In the genomic region with DNA sequence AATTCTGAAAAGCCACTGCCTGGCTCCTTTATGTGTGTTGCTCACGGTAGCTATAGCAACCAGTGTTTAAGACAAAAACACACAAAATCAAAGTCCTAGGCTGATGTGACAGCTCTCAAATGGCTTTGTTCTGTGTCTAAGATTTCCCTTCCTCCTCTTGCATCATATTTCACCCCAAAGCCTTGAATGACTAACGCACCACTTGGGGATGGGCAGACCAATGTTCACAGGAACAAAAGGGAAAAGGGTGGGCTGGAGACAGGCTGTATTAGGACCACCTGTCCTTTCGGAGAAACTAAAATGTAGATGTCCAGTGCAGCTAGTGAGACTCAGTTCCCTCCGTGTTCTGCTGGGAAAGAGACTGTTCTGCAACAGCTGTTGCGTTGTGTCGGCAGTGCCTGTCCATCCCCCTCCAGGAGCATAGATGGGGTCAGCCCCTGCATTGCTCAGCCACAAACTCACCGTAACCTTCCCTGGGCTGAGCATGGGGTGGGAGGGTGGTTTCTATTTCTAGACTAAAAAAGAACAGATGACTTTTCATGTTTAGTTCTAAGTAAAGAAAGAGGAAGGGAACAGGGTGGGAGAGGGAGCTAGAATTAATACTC, we compare ENCODE assay signal across 9 cellular contexts. TPM values are rescaled to one million over a fixed set of nuclear protein-coding genes. Genes with fewer than 3 reads are reported as not detected.
DNase-seq lines count a peak whose midpoint lies in the region; TF ChIP-seq lines count a peak whose summit lies in the region.
"Had no signal": no experiment of that assay in that cellular context is flagged by ENCODE, and none has a peak within 500 bp of the region (broad histone marks: within the 10 kb centered on the region; RNA-seq: fewer than 3 reads in every experiment).

No MANE protein-coding gene starts in this region.

- no peaks in the 10 kb centered on the region for H3K79me2 ChIP-seq in KMS-11 (ENCODE audit: insufficient read depth, low read depth)

- 45 to 52% (median 50%) methylated on average over 7 of the region's 7 CpGs for WGBS in spleen, 5 donors

- peak overlapping the region; percentile 22; the same call in 1 of the 2 replicates for H2AFZ ChIP-seq in KMS-11 (ENCODE audit: low read depth)

- peak overlapping the region; percentile 51; the same call in 1 of the 2 replicates for H3K4me2 ChIP-seq in KMS-11

- in situ Hi-C loops in ACHN (cut with HindIII; ENCODE audit: low pct_ligation_motif_present, low pct_unique_long_range_greater_than_20kb, low sequenced_read_pairs), result no loop called here

- TF ChIP-seq CTCF in KMS-11 (conservative IDR thresholded peaks at IDR 0.05; ENCODE audit: low read depth, low read length) (no peak), choroid plexus epithelial cell (conservative IDR thresholded peaks at IDR 0.05; ENCODE audit: low read depth, low read length) (no peak), spleen (IDR thresholded peaks at IDR 0.05 in 8 of 11, conservative IDR thresholded peaks at IDR 0.05 in 3 of 11) (no peak)

- no peaks in the 10 kb centered on the region for H4K20me1 ChIP-seq in KMS-11 (ENCODE audit: insufficient read depth)

- H3K4me1 ChIP-seq in KMS-11 (ENCODE audit: low read depth, poor library complexity, severe bottlenecking) (peaks cover 10% of the 10 kb centered on the region), spleen (no peaks in the 10 kb centered on the region)

- H3K27me3 ChIP-seq in KMS-11 (ENCODE audit: insufficient read depth, low read depth), result no peaks in the 10 kb centered on the region
- peaks cover 0 to 4% (median 0%) of the 10 kb centered on the region in 7 donors for H3K27me3 ChIP-seq in spleen (replicated peaks in 1 of 7)

- peak; percentile 24 for DNase-seq in activated CD4-positive, alpha-beta T cell treated with anti-CD3 and anti-CD28 coated beads for 48 hours
- no peak for DNase-seq in activated CD4-positive, alpha-beta T cell treated with anti-CD3 and anti-CD28 coated beads, Interleukin-2, amount 50 U/mL, for 1 hour
- peak; percentile 89 for DNase-seq in choroid plexus epithelial cell (ENCODE audit: low read depth)
- peak; percentile 84 for DNase-seq in myocyte (ENCODE audit: low read depth)
- no peak for DNase-seq in spleen
- DNase-seq in ACHN, result no peak
- DNase-seq in NCI-H1105 treated with DMSO at 0.1 percent for 48 hours (lab: John Stamatoyannopoulos, UW), result no peak

- H3K4me3 ChIP-seq in KMS-11 (IDR thresholded peaks at IDR 0.05; ENCODE audit: insufficient read depth, low read depth, low read length) (no peak overlapping the region), choroid plexus epithelial cell (ENCODE audit: low read depth, low read length) (peak overlapping the region; percentile 40), spleen (peak overlapping the region in 1 of 8 donors; percentile 3)

- H3K9ac ChIP-seq in KMS-11, result peak overlapping the region; percentile 15; the same call in 1 of the 2 replicates

- peaks cover 0 to 4% (median 0%) of the 10 kb centered on the region in 8 donors for H3K9me3 ChIP-seq in spleen
- H3K9me3 ChIP-seq: Caco-2 had no signal

- H3K27ac ChIP-seq in KMS-11 (no peak overlapping the region; the same call in 1 of the 2 replicates), spleen (peak overlapping the region in 4 of 8 donors; percentile 22 to 54 (median 28))

- H3K36me3 ChIP-seq in KMS-11 (ENCODE audit: insufficient read depth) (no peaks in the 10 kb centered on the region), spleen (no peaks in the 10 kb centered on the region)

- TF ChIP-seq POLR2A in spleen (IDR thresholded peaks at IDR 0.05), result no peak

- intact Hi-C loops in spleen (cut with DNase I; ENCODE audit: low total_unique reads), result no loop called here

RNA-seq across cellular contexts. Expression of a gene that starts 26.8 kb away (rescaled TPM):
- total RNA-seq in myocyte (16.8 and 30.1 TPM in 2 replicates), spleen (10 to 100 TPM; 27.1 to 76.1 (median 37.5) TPM)
- 10.6 TPM for polyA plus RNA-seq in myocyte (2012)
- 10 to 100 TPM in 1 of 3 donors, 1 to 10 TPM in 2; 8.3 to 10.7 (median 9.7) TPM for polyA plus RNA-seq in spleen

Comparison
In these comparisons a context has a peak if more than half of its experiments do, and no peak if none do; other contexts are left out.
1. DNase-seq: peak in activated CD4-positive, alpha-beta T cell treated with anti-CD3 and anti-CD28 coated beads for 48 hours (single experiment), choroid plexus epithelial cell (single experiment) and myocyte (single experiment); none in activated CD4-positive, alpha-beta T cell treated with anti-CD3 and anti-CD28 coated beads, Interleukin-2, amount 50 U/mL, for 1 hour (single experiment), spleen (single experiment), ACHN (single experiment) and NCI-H1105 treated with DMSO at 0.1 percent for 48 hours (single experiment).